In genomic region chr1:177505905-177506590, GRCh38 we compare ENCODE assay signal across 28 cellular contexts.
DNase-seq lines count a peak whose midpoint lies in the region; FAIRE-seq and TF ChIP-seq lines count a peak whose summit lies in the region.
"Had no signal": no experiment of that assay in that cellular context is flagged by ENCODE, and none has a peak within 500 bp of the region (broad histone marks: within the 10 kb centered on the region; RNA-seq: fewer than 3 reads in every experiment).

No MANE protein-coding gene starts in this region.

- H3K36me3 ChIP-seq in mammary epithelial cell (ENCODE audit: insufficient read depth, low read length) (no peaks in the 10 kb centered on the region), keratinocyte (ENCODE audit: control insufficient read depth in 2 of 2, extremely low read depth in 1 of 2, insufficient read depth in 2 of 2, low read length in 2 of 2) (no peaks in the 10 kb centered on the region)
- H3K36me3 ChIP-seq: adrenal gland, cardiac muscle cell, tibial artery had no signal

- CTCF ChIA-PET in mammary epithelial cell (lab: Charles Lee; ENCODE audit: low non-redundant PET), result no interaction called here

- H3K4me1 Mint-ChIP-seq in osteocyte (ENCODE audit: unreplicated experiment), result no peaks in the 10 kb centered on the region
- H3K4me1 Mint-ChIP-seq: activated B cell treated with CpG ODN at 0.5 μM for 24 hours; CD4-positive, alpha-beta memory T cell had no signal

- peak overlapping the region; percentile 47 for H3K27ac ChIP-seq in mammary epithelial cell (ENCODE audit: insufficient read depth, low read depth, low read length)
- peak overlapping the region; percentile 22 for H3K27ac ChIP-seq in keratinocyte (ENCODE audit: control insufficient read depth, insufficient read depth, low read length)
- H3K27ac ChIP-seq: adrenal gland, cardiac muscle cell, parathyroid adenoma, tibial artery had no signal

- H3K4me1 ChIP-seq in mammary epithelial cell (ENCODE audit: insufficient read depth, low read length) (peaks cover 4% of the 10 kb centered on the region), keratinocyte (ENCODE audit: control insufficient read depth, extremely low read depth, insufficient read depth, low read length) (peaks cover 4% of the 10 kb centered on the region)
- H3K4me1 ChIP-seq: adrenal gland, parathyroid adenoma, tibial artery had no signal

- no peak overlapping the region for H3K27ac Mint-ChIP-seq in osteocyte (ENCODE audit: unreplicated experiment)
- H3K27ac Mint-ChIP-seq: activated B cell treated with CpG ODN at 0.5 μM for 24 hours; activated CD4-positive, alpha-beta memory T cell treated with anti-CD3 and anti-CD28 coated beads for 36 hours; CD4-positive, alpha-beta memory T cell; dendritic cell treated with granulocyte-macrophage colony-stimulating factor and Interleukin-4, amounts not matched to agents 40 ng/mL and 50 ng/mL, for 4 days; natural killer cell treated with Interleukin-12 subunit alpha and Interleukin-12 subunit beta and Interleukin-15 and Interleukin-18, amount 100 ng/mL, for 72 hours; T-helper 2 cell treated with Interferon-gamma antibody and Interleukin-4, amounts not matched to agents 5 μg/mL and 100 μg/mL, for 36 hours had no signal

- peak; percentile 82 for FAIRE-seq in keratinocyte (lab: Jason Lieb, UNC)
- FAIRE-seq: GM12891, GM19239, H54, HepG2 had no signal

- H3K9ac ChIP-seq in mammary epithelial cell (ENCODE audit: insufficient read depth, low read length), result no peak overlapping the region
- H3K9ac ChIP-seq in keratinocyte (ENCODE audit: control insufficient read depth, extremely low read depth, insufficient read depth, low read length), result no peak overlapping the region
- H3K9ac ChIP-seq: parathyroid adenoma had no signal

- TF ChIP-seq CTCF in mammary epithelial cell (conservative IDR thresholded peaks at IDR 0.05 in 1 of 2, IDR thresholded peaks at IDR 0.05 in 1 of 2; ENCODE audit: extremely low read depth in 1 of 2, insufficient read depth in 1 of 2, low read depth in 1 of 2, low read length in 2 of 2), result no peak
- TF ChIP-seq CTCF in keratinocyte (optimal IDR thresholded peaks at IDR 0.05 in 1 of 3, IDR thresholded peaks at IDR 0.05 in 1 of 3, conservative IDR thresholded peaks at IDR 0.05 in 1 of 3; ENCODE audit: extremely low read depth in 1 of 3, insufficient read depth in 2 of 3, low read length in 3 of 3), result no peak
- no peak for TF ChIP-seq CTCF in osteocyte (IDR thresholded peaks at IDR 0.05)

- H3K27me3 ChIP-seq in mammary epithelial cell (ENCODE audit: insufficient read depth, low read length), result no peaks in the 10 kb centered on the region
- H3K27me3 ChIP-seq in keratinocyte (ENCODE audit: control insufficient read depth, extremely low read depth, insufficient read depth, low read length), result no peaks in the 10 kb centered on the region
- H3K27me3 ChIP-seq: adrenal gland, tibial artery had no signal

- 0% methylated on average over 1 of the region's 1 CpG for WGBS in mammary epithelial cell (ENCODE audit: low coverage, missing lambda C conversion rate)

- intact Hi-C loops in mammary epithelial cell (cut with micrococcal nuclease), result no loop called here

- in situ Hi-C loops in mammary epithelial cell (cut with MboI; ENCODE audit: low sequenced_read_pairs in 2 of 2), result no loop called here

- H3K36me3 Mint-ChIP-seq in osteocyte (ENCODE audit: unreplicated experiment), result no peaks in the 10 kb centered on the region
- H3K36me3 Mint-ChIP-seq: activated CD4-positive, alpha-beta memory T cell treated with anti-CD3 and anti-CD28 coated beads for 36 hours; CD4-positive, alpha-beta memory T cell; natural killer cell treated with Interleukin-12 subunit alpha and Interleukin-12 subunit beta and Interleukin-15 and Interleukin-18, amount 100 ng/mL, for 72 hours had no signal

- H2AFZ ChIP-seq in mammary epithelial cell (ENCODE audit: low read depth, low read length) (peak overlapping the region; percentile 61), keratinocyte (ENCODE audit: control insufficient read depth, low read length) (peak overlapping the region; percentile 52)
- H2AFZ ChIP-seq: parathyroid adenoma had no signal

- H3K79me2 ChIP-seq in mammary epithelial cell (ENCODE audit: insufficient read depth, low read length), result no peaks in the 10 kb centered on the region
- no peaks in the 10 kb centered on the region for H3K79me2 ChIP-seq in keratinocyte (ENCODE audit: control insufficient read depth, insufficient read depth, low read length)
- H3K79me2 ChIP-seq: parathyroid adenoma had no signal

- H3K4me2 ChIP-seq in mammary epithelial cell (ENCODE audit: insufficient read depth, low read depth, low read length) (peak overlapping the region; percentile 68), keratinocyte (ENCODE audit: control insufficient read depth, extremely low read depth, insufficient read depth, low read depth, low read length) (peak overlapping the region; percentile 11)

- H3K27me3 Mint-ChIP-seq in osteocyte (ENCODE audit: unreplicated experiment), result no peaks in the 10 kb centered on the region
- H3K27me3 Mint-ChIP-seq: activated B cell treated with CpG ODN at 0.5 μM for 24 hours; activated CD4-positive, alpha-beta memory T cell treated with anti-CD3 and anti-CD28 coated beads for 36 hours; CD4-positive, alpha-beta memory T cell; dendritic cell treated with granulocyte-macrophage colony-stimulating factor and Interleukin-4, amounts not matched to agents 40 ng/mL and 50 ng/mL, for 4 days; natural killer cell treated with Interleukin-12 subunit alpha and Interleukin-12 subunit beta and Interleukin-15 and Interleukin-18, amount 100 ng/mL, for 72 hours had no signal

- no peak overlapping the region for H3K4me3 Mint-ChIP-seq in osteocyte (ENCODE audit: unreplicated experiment)
- H3K4me3 Mint-ChIP-seq: activated B cell treated with CpG ODN at 0.5 μM for 24 hours; activated CD4-positive, alpha-beta memory T cell treated with anti-CD3 and anti-CD28 coated beads for 36 hours; CD4-positive, alpha-beta memory T cell; dendritic cell treated with granulocyte-macrophage colony-stimulating factor and Interleukin-4, amounts not matched to agents 40 ng/mL and 50 ng/mL, for 4 days; natural killer cell treated with Interleukin-12 subunit alpha and Interleukin-12 subunit beta and Interleukin-15 and Interleukin-18, amount 100 ng/mL, for 72 hours; T-helper 2 cell treated with Interferon-gamma antibody and Interleukin-4, amounts not matched to agents 5 μg/mL and 100 μg/mL, for 36 hours had no signal

- H3K9me3 ChIP-seq in mammary epithelial cell (replicated peaks; ENCODE audit: insufficient read depth, low read length) (no peaks in the 10 kb centered on the region), keratinocyte (ENCODE audit: control insufficient read depth, low read depth, low read length) (no peaks in the 10 kb centered on the region)
- H3K9me3 ChIP-seq: tibial artery had no signal

- H4K20me1 ChIP-seq in mammary epithelial cell (ENCODE audit: insufficient read depth, low read length) (no peaks in the 10 kb centered on the region), keratinocyte (ENCODE audit: control insufficient read depth, extremely low read depth, insufficient read depth, low read length) (no peaks in the 10 kb centered on the region)

- H3K9me3 Mint-ChIP-seq in osteocyte (ENCODE audit: unreplicated experiment), result no peaks in the 10 kb centered on the region

- BruUV-seq in mammary epithelial cell (replicated peaks; lab: Mats Ljungman, UMichigan), result no TSS peak

- DNase-seq in DMS53 treated with DMSO at 0.1 percent for 48 hours (lab: John Stamatoyannopoulos, UW; ENCODE audit: unreplicated experiment), result peak; percentile 4
- peak; percentile 48 for DNase-seq in LoVo (ENCODE audit: low spot score)
- DNase-seq in mammary epithelial cell, result peak; percentile 70
- DNase-seq in keratinocyte (ENCODE audit: low read depth, low spot score), result no peak
- no peak for DNase-seq in NCI-H2196 treated with DMSO at 0.1 percent for 48 hours (lab: John Stamatoyannopoulos, UW; ENCODE audit: unreplicated experiment)
- DNase-seq in activated effector memory CD4-positive, alpha-beta T cell treated with Interleukin-2 at 50 U/mL for 16 hours, result no peak
- no peak for DNase-seq in osteocyte (ENCODE audit: extremely low spot score, unreplicated experiment)
- no peak for DNase-seq in stimulated activated naive CD4-positive, alpha-beta T cell (lab: John Stamatoyannopoulos, UW)
- DNase-seq: activated B cell treated with CpG ODN at 0.5 μM for 24 hours; activated CD4-positive, alpha-beta memory T cell treated with anti-CD3 and anti-CD28 coated beads for 36 hours; activated T-cell treated with anti-CD3 and anti-CD28 coated beads for 4 hours; adrenal gland; CD4-positive, alpha-beta memory T cell; DMS153; glutamatergic neuron; MV-4-11; NCI-H1694; stimulated activated naive CD4-positive, alpha-beta T cell treated with Interleukin-2 at 50 U/mL for 16 hours; tibial artery had no signal

- H3K9me1 ChIP-seq in keratinocyte (ENCODE audit: control insufficient read depth, extremely low read depth, insufficient read depth, low read length), result no peaks in the 10 kb centered on the region

- H3K4me3 ChIP-seq in mammary epithelial cell (replicated peaks in 1 of 3; ENCODE audit: insufficient read depth in 1 of 3, low read depth in 2 of 3, low read length in 3 of 3), result no peak overlapping the region
- no peak overlapping the region for H3K4me3 ChIP-seq in keratinocyte (ENCODE audit: control insufficient read depth in 2 of 3, extremely low read depth in 1 of 3, insufficient read depth in 2 of 3, low read depth in 1 of 3, low read length in 3 of 3)
- H3K4me3 ChIP-seq: adrenal gland, cardiac muscle cell, tibial artery had no signal

- dilution Hi-C loops in mammary epithelial cell (cut with HindIII; ENCODE audit: low sequenced_read_pairs), result no loop called here
- dilution Hi-C loops in keratinocyte (cut with MboI; ENCODE audit: extremely low pct_ligation_motif_present, low sequenced_read_pairs), result no loop called here

Comparison
In these comparisons a context has a peak if more than half of its experiments do, and no peak if none do; other contexts are left out.
1. DNase-seq: peak in DMS53 treated with DMSO at 0.1 percent for 48 hours (single experiment), LoVo (single experiment) and mammary epithelial cell (single experiment); none in keratinocyte (single experiment), NCI-H2196 treated with DMSO at 0.1 percent for 48 hours (single experiment), activated effector memory CD4-positive, alpha-beta T cell treated with Interleukin-2 at 50 U/mL for 16 hours (single experiment), osteocyte (single experiment) and stimulated activated naive CD4-positive, alpha-beta T cell (0 of 6).